8 cellular contexts compared by ENCODE assay signal in genomic region chr22:38706885-38707180, GRCh38. TPM values are rescaled to one million over a fixed set of nuclear protein-coding genes. Genes with fewer than 3 reads are reported as not detected.
DNase-seq lines count a peak whose midpoint lies in the region; ATAC-seq and TF ChIP-seq lines count a peak whose summit lies in the region.

No MANE protein-coding gene starts in this region.

- no peak for TF ChIP-seq EP300 in sigmoid colon (IDR thresholded peaks at IDR 0.05)

- DNase-seq in fibroblast of the aortic adventitia (ENCODE audit: low read depth) = peak; percentile 33
- no peak for DNase-seq in sigmoid colon
- no peak for DNase-seq in NCI-H510A (lab: John Stamatoyannopoulos, UW)

- H3K36me3 ChIP-seq in SU-DHL-6 (ENCODE audit: low read length) (no peaks in the 10 kb centered on the region), sigmoid colon (peaks cover 0 to 16% (median 2%) of the 10 kb centered on the region in 4 donors)

- peaks cover 5% of the 10 kb centered on the region; the same call in 1 of the 2 replicates for H4K20me1 ChIP-seq in SU-DHL-6 (ENCODE audit: low read depth, low read length)

- ATAC-seq in GM18858 (IDR thresholded peaks at IDR 0.05; ENCODE audit: unreplicated experiment) (no peak), HG03139 (IDR thresholded peaks at IDR 0.05; ENCODE audit: unreplicated experiment) (no peak), GM18867 (IDR thresholded peaks at IDR 0.05; ENCODE audit: unreplicated experiment) (no peak)

- 0 to 4% methylated on average over 4 of the region's 4 CpGs for WGBS in sigmoid colon, 2 donors

- intact Hi-C loops in sigmoid colon (cut with DNase I) = no loop called here

- H3K9me3 ChIP-seq in SU-DHL-6 (ENCODE audit: insufficient read depth, low read length) (no peaks in the 10 kb centered on the region), sigmoid colon (no peaks in the 10 kb centered on the region)

- H3K4me1 ChIP-seq in sigmoid colon = peaks cover 0 to 30% (median 26%) of the 10 kb centered on the region in 4 donors

- no peaks in the 10 kb centered on the region for H3K9me2 ChIP-seq in SU-DHL-6 (replicated peaks; ENCODE audit: insufficient read depth, low read length)

- H3K27me3 ChIP-seq in SU-DHL-6 (ENCODE audit: low read length) = no peaks in the 10 kb centered on the region
- H3K27me3 ChIP-seq in sigmoid colon = no peaks in the 10 kb centered on the region

- H3K27ac ChIP-seq in SU-DHL-6 (ENCODE audit: low read depth, low read length) (peak overlapping the region; percentile 56; the same call in 1 of the 2 replicates), sigmoid colon (peak overlapping the region; percentile 95 to 99 (median 98))

- no peak for TF ChIP-seq POLR2A in sigmoid colon (IDR thresholded peaks at IDR 0.05)

- H3K4me3 ChIP-seq in GM08714 (ENCODE audit: low read length) = peak overlapping the region; percentile 98
- H3K4me3 ChIP-seq in SU-DHL-6 (ENCODE audit: insufficient read depth, low read length, poor library complexity, severe bottlenecking) = peak overlapping the region; percentile 82
- H3K4me3 ChIP-seq in fibroblast of the aortic adventitia (ENCODE audit: low read depth, low read length) = peak overlapping the region; percentile 83
- peak overlapping the region; percentile 73 to 98 (median 90) for H3K4me3 ChIP-seq in sigmoid colon

- peaks cover 60% of the 10 kb centered on the region for H3K79me2 ChIP-seq in SU-DHL-6 (ENCODE audit: insufficient read depth, low read length)

- peak overlapping the region; percentile 83 for H3K9ac ChIP-seq in SU-DHL-6 (ENCODE audit: low read length)

- peak overlapping the region; percentile 74 for H3K4me2 ChIP-seq in SU-DHL-6 (ENCODE audit: low read depth, low read length, poor library complexity, severe bottlenecking)

- TF ChIP-seq CTCF in SU-DHL-6 (IDR thresholded peaks at IDR 0.05; ENCODE audit: insufficient read depth, low read length, poor library complexity, severe bottlenecking) (no peak), fibroblast of the aortic adventitia (IDR thresholded peaks at IDR 0.05; ENCODE audit: insufficient read depth, low read length) (no peak), sigmoid colon (IDR thresholded peaks at IDR 0.05) (no peak)

- H3F3A ChIP-seq in SU-DHL-6 (ENCODE audit: insufficient read depth) = 0 out of 2 replicates have a peak, but pooled peaks cover 4% of the 10 kb centered on the region

- H2AFZ ChIP-seq in SU-DHL-6 (ENCODE audit: low read depth, low read length, severe bottlenecking) = no peak overlapping the region

RNA-seq across cellular contexts. Expression of gene GTPBP1, which starts 1.1 kb away (rescaled TPM):
- total RNA-seq in fibroblast of the aortic adventitia (ENCODE audit: low replicate concordance) (19.6 and 26.8 TPM in 2 replicates), sigmoid colon (10 to 100 TPM; 23.5 to 46.2 (median 31.0) TPM)
- 10 to 100 TPM; 15.0 to 59.1 (median 21.0) TPM for polyA plus RNA-seq in sigmoid colon

RNA-seq across cellular contexts. Expression of gene JOSD1, which starts 6.1 kb away (rescaled TPM):
- total RNA-seq in fibroblast of the aortic adventitia (ENCODE audit: low replicate concordance) (56.4 and 61.2 TPM in 2 replicates), sigmoid colon (10 to 100 TPM; 34.9 to 46.0 (median 36.8) TPM)
- 10 to 100 TPM; 57.6 to 94.6 (median 74.5) TPM for polyA plus RNA-seq in sigmoid colon

RNA-seq across cellular contexts. Expression of gene TOMM22, which starts 25.1 kb away (rescaled TPM):
- 32.2 and 70.4 TPM in 2 replicates for total RNA-seq in fibroblast of the aortic adventitia (ENCODE audit: low replicate concordance)
- total RNA-seq in sigmoid colon = 10 to 100 TPM; 37.7 to 50.2 (median 40.5) TPM
- polyA plus RNA-seq in sigmoid colon = 10 to 100 TPM; 56.9 to 65.2 (median 64.3) TPM

RNA-seq across cellular contexts. Expression of gene SUN2, which starts 49.0 kb away (rescaled TPM):
- total RNA-seq in fibroblast of the aortic adventitia (ENCODE audit: low replicate concordance) = 69.1 and 93.2 TPM in 2 replicates
- total RNA-seq in sigmoid colon = 100 to 1,000 TPM; 255 to 319 (median 281) TPM
- polyA plus RNA-seq in sigmoid colon = 100 to 1,000 TPM in 1 of 3 donors, 10 to 100 TPM in 1, 1 to 10 TPM in 1; 9.2 to 132 (median 19.2) TPM

RNA-seq across cellular contexts. Expression of gene CBY1, which starts 50.4 kb away (rescaled TPM):
- total RNA-seq in fibroblast of the aortic adventitia (ENCODE audit: low replicate concordance) (14.3 and 19.4 TPM in 2 replicates), sigmoid colon (10 to 100 TPM; 23.6 to 47.8 (median 39.3) TPM)
- 10 to 100 TPM; 33.6 to 35.6 (median 34.7) TPM for polyA plus RNA-seq in sigmoid colon
